In genomic region chr13:43129021-43129420, GRCh38 we compare ENCODE assay signal across 18 cellular contexts.
A peak's percentile ranks its signal among the peaks of the same experiment; 100 is the strongest.
DNase-seq lines count a peak whose midpoint lies in the region; ATAC-seq and TF ChIP-seq lines count a peak whose summit lies in the region.
"Had no signal": no experiment of that assay in that cellular context is flagged by ENCODE, and none has a peak within 500 bp of the region (broad histone marks: within the 10 kb centered on the region; RNA-seq: fewer than 3 reads in every experiment).

No MANE protein-coding gene starts in this region.

- intact Hi-C loops in left ventricle myocardium inferior (cut with micrococcal nuclease) (no loop called here), heart right ventricle (cut with DNase I) (loop anchor here in 2 of 10 donors (10.0 kb wide), 2 partner anchors 144 to 154 kb away; no protein-coding TSS in a partner anchor), Caco-2 (cut with micrococcal nuclease; ENCODE audit: unreplicated experiment) (no loop called here)

- H4K5ac ChIP-seq in mesendoderm (ENCODE audit: low read length), result no peak overlapping the region

- H3K4me3 ChIP-seq in left ventricle myocardium inferior (peak overlapping the region; percentile 33), heart right ventricle (peak overlapping the region in 2 of 10 donors; percentile 29), OCI-LY3 (ENCODE audit: low read length) (peak overlapping the region; percentile 79), mesendoderm (ENCODE audit: low read length) (no peak overlapping the region), Caco-2 (ENCODE audit: low read depth, low read length) (no peak overlapping the region)

- H4K20me1 ChIP-seq in OCI-LY3 (ENCODE audit: insufficient read depth, low read length), result no peaks in the 10 kb centered on the region

- BruUV-seq in Caco-2 (replicated peaks; lab: Mats Ljungman, UMichigan), result no TSS peak

- peak overlapping the region; percentile 81 for H3K56ac ChIP-seq in mesendoderm (ENCODE audit: low read length)

- POLR2A ChIA-PET in Caco-2 (lab: Charles Lee), result no interaction called here

- CTCF ChIA-PET in Caco-2 (lab: Charles Lee), result interaction anchor here (0.9 kb wide), 1 partner anchor 31 kb away, joined by 3 read pairs; no protein-coding TSS in a partner anchor

- no peaks in the 10 kb centered on the region for H3K9me3 Mint-ChIP-seq in Caco-2 (ENCODE audit: unreplicated experiment)
- H3K9me3 Mint-ChIP-seq: CD4-positive, CD25-positive, alpha-beta regulatory T cell; T-helper 1 cell treated with Interleukin-12 subunit alpha and Interleukin-12 subunit beta and Interleukin-4 antibody, amounts not matched to agents 30 μg/mL and 1 μg/mL, for 36 hours had no signal

- H3K4me2 ChIP-seq in OCI-LY3 (ENCODE audit: low read length), result peak overlapping the region; percentile 98
- H3K4me2 ChIP-seq in mesendoderm (ENCODE audit: low read length), result no peak overlapping the region

- H3K36me3 Mint-ChIP-seq in Caco-2 (ENCODE audit: insufficient read depth, unreplicated experiment), result no peaks in the 10 kb centered on the region
- H3K36me3 Mint-ChIP-seq: CD4-positive, CD25-positive, alpha-beta regulatory T cell had no signal

- H2BK5ac ChIP-seq in mesendoderm (ENCODE audit: low read length), result no peak overlapping the region

- DNase-seq in left ventricle myocardium inferior, result no peak
- DNase-seq in heart right ventricle, result no peak
- DNase-seq in mesendoderm, result no peak
- DNase-seq in Caco-2, result no peak
- no peak for DNase-seq in C1 segment of cervical spinal cord (lab: John Stamatoyannopoulos, UW)
- no peak for DNase-seq in ureter (ENCODE audit: low spot score)
- no peak for DNase-seq in GM19238 (ENCODE audit: insufficient read length, low spot score)
- DNase-seq: Calu3; CD4-positive, CD25-positive, alpha-beta regulatory T cell; DND-41; GF-D8; HCEC 1CT; NCI-H2029 treated with DMSO at 0.1 percent for 48 hours; NCI-H2227 treated with DMSO at 0.1 percent for 48 hours; NCI-H69; SHP77 had no signal

- no peaks in the 10 kb centered on the region for H3K27me3 Mint-ChIP-seq in Caco-2 (ENCODE audit: insufficient read depth, unreplicated experiment)

- no peaks in the 10 kb centered on the region for H3K27me3 ChIP-seq in left ventricle myocardium inferior (ENCODE audit: low read depth)
- H3K27me3 ChIP-seq in heart right ventricle, result peaks cover 0 to 3% (median 0%) of the 10 kb centered on the region in 7 donors
- peaks cover 40% of the 10 kb centered on the region for H3K27me3 ChIP-seq in OCI-LY3 (ENCODE audit: low read depth, low read length)
- H3K27me3 ChIP-seq in mesendoderm (ENCODE audit: insufficient read depth, low read length, poor library complexity), result no peaks in the 10 kb centered on the region
- H3K27me3 ChIP-seq in Caco-2 (replicated peaks; ENCODE audit: control insufficient read depth, insufficient read depth, low read length), result no peaks in the 10 kb centered on the region; the same call in 1 of the 2 replicates

- H3K4ac ChIP-seq in mesendoderm (ENCODE audit: low read depth, low read length), result no peak overlapping the region

- H3K27ac ChIP-seq in left ventricle myocardium inferior (replicated peaks), result no peak overlapping the region
- no peak overlapping the region for H3K27ac ChIP-seq in heart right ventricle
- H3K27ac ChIP-seq in OCI-LY3 (ENCODE audit: low read length), result no peak overlapping the region
- H3K27ac ChIP-seq in mesendoderm (ENCODE audit: low read depth, low read length), result no peak overlapping the region

- no peaks in the 10 kb centered on the region for H3K79me1 ChIP-seq in mesendoderm (ENCODE audit: low read length)

- H4K8ac ChIP-seq in mesendoderm (ENCODE audit: low read depth, low read length), result no peak overlapping the region

- H2AFZ ChIP-seq in OCI-LY3 (ENCODE audit: low read depth, low read length), result 0 out of 2 replicates have a peak overlapping the region, but pooled peaks have one; percentile 8

- H2BK15ac ChIP-seq in mesendoderm (replicated peaks; ENCODE audit: low read depth), result no peak overlapping the region

- H3K18ac ChIP-seq in mesendoderm (ENCODE audit: low read length), result no peak overlapping the region

- H3K27ac Mint-ChIP-seq in Caco-2 (ENCODE audit: unreplicated experiment), result no peak overlapping the region
- H3K27ac Mint-ChIP-seq: T-helper 1 cell treated with Interleukin-12 subunit alpha and Interleukin-12 subunit beta and Interleukin-4 antibody, amounts not matched to agents 30 μg/mL and 1 μg/mL, for 36 hours had no signal

- H3K4me1 ChIP-seq in left ventricle myocardium inferior (peaks cover 20% of the 10 kb centered on the region), heart right ventricle (peaks cover 5 to 24% (median 11%) of the 10 kb centered on the region in 9 donors), OCI-LY3 (ENCODE audit: low read length) (peaks cover 26% of the 10 kb centered on the region), mesendoderm (ENCODE audit: control insufficient read depth, low read depth, low read length) (peaks cover 18% of the 10 kb centered on the region), Caco-2 (peaks cover 14% of the 10 kb centered on the region)

- H3K9ac ChIP-seq in OCI-LY3 (ENCODE audit: low read length), result peak overlapping the region; percentile 25
- no peak overlapping the region for H3K9ac ChIP-seq in mesendoderm (ENCODE audit: low read length)

- H3K4me3 Mint-ChIP-seq in Caco-2 (ENCODE audit: unreplicated experiment), result no peak overlapping the region
- H3K4me3 Mint-ChIP-seq: CD4-positive, CD25-positive, alpha-beta regulatory T cell; T-helper 1 cell treated with Interleukin-12 subunit alpha and Interleukin-12 subunit beta and Interleukin-4 antibody, amounts not matched to agents 30 μg/mL and 1 μg/mL, for 36 hours had no signal

- H3K23ac ChIP-seq in mesendoderm (ENCODE audit: low read length), result no peak overlapping the region

- no peak for ATAC-seq in heart right ventricle

- TF ChIP-seq CTCF in left ventricle myocardium inferior (IDR thresholded peaks at IDR 0.05; ENCODE audit: borderline replicate concordance) (no peak), heart right ventricle (IDR thresholded peaks at IDR 0.05) (no peak), OCI-LY3 (IDR thresholded peaks at IDR 0.05; ENCODE audit: low read depth, low read length) (no peak), Caco-2 (IDR thresholded peaks at IDR 0.05; ENCODE audit: insufficient read depth in 1 of 2, low read depth in 1 of 2, low read length in 1 of 2, severe bottlenecking in 1 of 2, unreplicated experiment in 1 of 2) (no peak)

- 73 to 85% methylated on average over 9 of the region's 9 CpGs for WGBS in heart right ventricle, 2 donors
- WGBS in mesendoderm (ENCODE audit: extremely low coverage, insufficient coverage, low lambda C conversion rate), result no CpG with 5 or more reads among the region's 9 CpGs

- H3K9me3 ChIP-seq in left ventricle myocardium inferior (replicated peaks), result no peaks in the 10 kb centered on the region
- H3K9me3 ChIP-seq in heart right ventricle, result no peaks in the 10 kb centered on the region
- H3K9me3 ChIP-seq in OCI-LY3 (ENCODE audit: insufficient read depth, low read length), result no peaks in the 10 kb centered on the region
- H3K9me3 ChIP-seq in Caco-2, result no peaks in the 10 kb centered on the region

- H3K4me1 Mint-ChIP-seq in Caco-2 (ENCODE audit: low read depth, unreplicated experiment), result peaks cover 20% of the 10 kb centered on the region

- H3K36me3 ChIP-seq in left ventricle myocardium inferior (no peaks in the 10 kb centered on the region), heart right ventricle (no peaks in the 10 kb centered on the region), OCI-LY3 (replicated peaks; ENCODE audit: low read depth, low read length) (no peaks in the 10 kb centered on the region), mesendoderm (ENCODE audit: control insufficient read depth, insufficient read depth, low read length) (no peaks in the 10 kb centered on the region), Caco-2 (ENCODE audit: control insufficient read depth, insufficient read depth, low read length) (no peaks in the 10 kb centered on the region)

- H2AK5ac ChIP-seq in mesendoderm (ENCODE audit: low read length), result no peak overlapping the region

- H3K79me2 ChIP-seq in OCI-LY3 (ENCODE audit: low read length) (no peaks in the 10 kb centered on the region), mesendoderm (ENCODE audit: control insufficient read depth, insufficient read depth, low read length) (no peaks in the 10 kb centered on the region)

- peak overlapping the region; percentile 2 for H2BK120ac ChIP-seq in mesendoderm (ENCODE audit: low read depth, low read length)

Comparison
In these comparisons a context has a peak if more than half of its experiments do, and no peak if none do; other contexts are left out.
1. H3K4me3 ChIP-seq: peak in left ventricle myocardium inferior (single experiment) and OCI-LY3 (single experiment); none in mesendoderm (single experiment) and Caco-2 (single experiment).